Comparison of ENCODE assay signal across 13 cellular contexts in genomic region chr4:87042986-87043820, GRCh38.
DNase-seq lines count a peak whose midpoint lies in the region; ATAC-seq and FAIRE-seq lines count a peak whose summit lies in the region.
"Had no signal": no experiment of that assay in that cellular context is flagged by ENCODE, and none has a peak within 500 bp of the region (broad histone marks: within the 10 kb centered on the region; RNA-seq: fewer than 3 reads in every experiment).

No MANE protein-coding gene starts in this region.

- no peak overlapping the region for H2BK120ac ChIP-seq in mesendoderm (ENCODE audit: low read depth, low read length)

- FAIRE-seq in RCC 7860 (lab: Jason Lieb, UNC): peak; percentile 88
- FAIRE-seq in HTR-8/SVneo (lab: Jason Lieb, UNC): no peak
- FAIRE-seq: endometrium had no signal

- H4K5ac ChIP-seq in mesendoderm (ENCODE audit: low read length): no peak overlapping the region

- no peak overlapping the region for H3K56ac ChIP-seq in mesendoderm (ENCODE audit: low read length)

- H3K4me1 ChIP-seq in mesendoderm (ENCODE audit: control insufficient read depth, low read depth, low read length): peaks cover 32% of the 10 kb centered on the region

- peak; percentile 75 for DNase-seq in COLO829 (ENCODE audit: low spot score)
- DNase-seq in RCC 7860 (ENCODE audit: low spot score): no peak
- DNase-seq in mesendoderm: peak; percentile 59
- no peak for DNase-seq in HTR-8/SVneo (ENCODE audit: insufficient read length, low spot score)
- DNase-seq in NCI-H2171 treated with DMSO at 0.1 percent for 48 hours (lab: John Stamatoyannopoulos, UW): no peak
- DNase-seq in KG1 (lab: John Stamatoyannopoulos, UW): no peak
- DNase-seq: activated gamma-delta T cell, BE2C, MG63, WERI-Rb-1 had no signal

- ATAC-seq in GM21529 (IDR thresholded peaks at IDR 0.05; ENCODE audit: unreplicated experiment): peak; percentile 40
- no peak for ATAC-seq in GM18858 (IDR thresholded peaks at IDR 0.05; ENCODE audit: unreplicated experiment)

- no peak overlapping the region for H3K27ac ChIP-seq in mesendoderm (ENCODE audit: low read depth, low read length)
- H3K27ac ChIP-seq: WERI-Rb-1 had no signal

- no peak overlapping the region for H3K4ac ChIP-seq in mesendoderm (ENCODE audit: low read depth, low read length)

- no peak overlapping the region for H3K4me2 ChIP-seq in mesendoderm (ENCODE audit: low read length)

- H3K79me1 ChIP-seq in mesendoderm (ENCODE audit: low read length): peaks cover 17% of the 10 kb centered on the region

- no CpG with 5 or more reads among the region's 4 CpGs for WGBS in mesendoderm (ENCODE audit: extremely low coverage, insufficient coverage, low lambda C conversion rate)

- no peak overlapping the region for H2AK5ac ChIP-seq in mesendoderm (ENCODE audit: low read length)

- peaks cover 2% of the 10 kb centered on the region for H3K36me3 ChIP-seq in mesendoderm (ENCODE audit: control insufficient read depth, insufficient read depth, low read length)
- H3K36me3 ChIP-seq: MG63 had no signal

- H3K18ac ChIP-seq in mesendoderm (ENCODE audit: low read length): no peak overlapping the region

- no peak overlapping the region for H2BK5ac ChIP-seq in mesendoderm (ENCODE audit: low read length)

- no peak overlapping the region for H4K8ac ChIP-seq in mesendoderm (ENCODE audit: low read depth, low read length)

- no peak overlapping the region for H2BK15ac ChIP-seq in mesendoderm (replicated peaks; ENCODE audit: low read depth)

- no peaks in the 10 kb centered on the region for H3K27me3 ChIP-seq in mesendoderm (ENCODE audit: insufficient read depth, low read length, poor library complexity)
- H3K27me3 ChIP-seq: BE2C, MG63 had no signal

- no peak overlapping the region for H3K23ac ChIP-seq in mesendoderm (ENCODE audit: low read length)

- peaks cover 61% of the 10 kb centered on the region for H3K79me2 ChIP-seq in mesendoderm (ENCODE audit: control insufficient read depth, insufficient read depth, low read length)

- H3K4me3 ChIP-seq in mesendoderm (ENCODE audit: low read length): no peak overlapping the region
- H3K4me3 ChIP-seq: MG63 had no signal

- H3K9ac ChIP-seq in mesendoderm (ENCODE audit: low read length): no peak overlapping the region

Comparison
In these comparisons a context has a peak if more than half of its experiments do, and no peak if none do; other contexts are left out.
1. DNase-seq: peak in COLO829 (single experiment) and mesendoderm (single experiment); none in RCC 7860 (single experiment), HTR-8/SVneo (single experiment), NCI-H2171 treated with DMSO at 0.1 percent for 48 hours (single experiment) and KG1 (single experiment).